Comparison of ENCODE assay signal across 26 cellular contexts in the genomic region with DNA sequence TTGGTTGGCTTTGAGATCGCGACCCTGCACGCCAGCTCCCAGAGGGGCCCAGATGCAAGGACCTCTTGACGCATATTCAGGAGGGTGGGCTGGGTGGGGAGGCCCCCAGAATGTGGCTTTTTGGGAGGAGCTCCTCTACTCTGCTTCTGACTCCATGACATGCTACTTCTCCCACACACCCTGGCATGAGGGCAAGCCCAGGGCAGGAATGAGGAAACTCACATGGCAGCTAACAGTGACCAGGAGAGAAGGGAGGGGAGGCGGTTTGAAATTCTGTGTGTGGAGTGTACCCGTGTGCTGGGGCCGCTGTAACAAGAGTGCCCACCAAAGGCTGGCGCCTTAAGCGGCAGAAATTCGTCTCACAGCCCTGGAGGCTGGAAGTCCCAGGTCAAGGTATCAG.
DNase-seq lines count a peak whose midpoint lies in the region; ATAC-seq and TF ChIP-seq lines count a peak whose summit lies in the region.
"Had no signal": no experiment of that assay in that cellular context is flagged by ENCODE, and none has a peak within 500 bp of the region (broad histone marks: within the 10 kb centered on the region; RNA-seq: fewer than 3 reads in every experiment).

No MANE protein-coding gene starts in this region.

- H3K27ac ChIP-seq in neuronal stem cell (replicated peaks; ENCODE audit: low read length) = no peak overlapping the region
- peak overlapping the region; percentile 68 for H3K27ac ChIP-seq in vagina
- H3K27ac ChIP-seq: A549, C4-2B, SJCRH30 had no signal

- H3K14ac ChIP-seq in neuronal stem cell (ENCODE audit: low read length) = no peak overlapping the region

- H3K27me3 ChIP-seq in neuronal stem cell (ENCODE audit: control insufficient read depth in 3 of 3, insufficient read depth in 3 of 3, low read depth in 1 of 3, low read length in 3 of 3) (no peaks in the 10 kb centered on the region), vagina (no peaks in the 10 kb centered on the region)
- H3K27me3 ChIP-seq: SJCRH30 had no signal

- no peak overlapping the region for H2AK5ac ChIP-seq in neuronal stem cell (ENCODE audit: low read depth, low read length)

- no peaks in the 10 kb centered on the region for H3K4me1 Mint-ChIP-seq in endothelial cell (ENCODE audit: unreplicated experiment)

- no peak overlapping the region for H2AFZ ChIP-seq in neuronal stem cell (ENCODE audit: low read length)

- TF ChIP-seq POLR2A in vagina (IDR thresholded peaks at IDR 0.05) = no peak

- H4K91ac ChIP-seq in neuronal stem cell (ENCODE audit: low read depth, low read length, poor library complexity) = no peak overlapping the region

- peaks cover 24 to 82% of the 10 kb centered on the region in 2 donors for H3K36me3 ChIP-seq in neuronal stem cell (replicated peaks in 1 of 2; ENCODE audit: control insufficient read depth in 2 of 2, insufficient read depth in 2 of 2, low read length in 2 of 2)
- H3K36me3 ChIP-seq in vagina = no peaks in the 10 kb centered on the region

- no peak overlapping the region for H3K4ac ChIP-seq in neuronal stem cell (ENCODE audit: low read length)

- H2BK5ac ChIP-seq in neuronal stem cell (ENCODE audit: low read length) = no peak overlapping the region

- peak overlapping the region; percentile 19 for H3K18ac ChIP-seq in neuronal stem cell (ENCODE audit: low read length)

- intact Hi-C loops in vagina (cut with DNase I) = no loop called here

- TF ChIP-seq CTCF in vagina (IDR thresholded peaks at IDR 0.05) (no peak), endothelial cell (IDR thresholded peaks at IDR 0.05; ENCODE audit: unreplicated experiment) (no peak)

- H3K4me3 Mint-ChIP-seq in endothelial cell (ENCODE audit: unreplicated experiment) = no peak overlapping the region
- H3K4me3 Mint-ChIP-seq: CD8-positive, alpha-beta T cell had no signal

- H4K8ac ChIP-seq in neuronal stem cell (ENCODE audit: low read depth, low read length) = no peak overlapping the region

- H3K9ac ChIP-seq in neuronal stem cell (ENCODE audit: low read depth, low read length, poor library complexity) = no peak overlapping the region

- H3K23ac ChIP-seq in neuronal stem cell (ENCODE audit: low read depth, low read length, poor library complexity) = no peak overlapping the region

- no CpG with 5 or more reads among the region's 10 CpGs for WGBS in neuronal stem cell (ENCODE audit: extremely low coverage in 2 of 2, insufficient read length in 2 of 2, insufficient replicate concordance in 1 of 2), 2 donors

- peak; percentile 6 for DNase-seq in HT-29 (ENCODE audit: low spot score)
- DNase-seq in neuronal stem cell (ENCODE audit: low spot score) = no peak
- no peak for DNase-seq in vagina (ENCODE audit: extremely low spot score in 2 of 2)
- no peak for DNase-seq in GDM1 (lab: John Stamatoyannopoulos, UW)
- no peak for DNase-seq in endothelial cell (ENCODE audit: low spot score)
- DNase-seq: AML-193; CD8-positive, alpha-beta T cell; DMS79 treated with DMSO at 0.1 percent for 48 hours; GOT3; IMR-90; KG1; MM.1S; NCI-H2029; NCI-H446; NCI-H524 treated with DMSO at 0.1 percent for 48 hours; NCI-H82; NK-92 treated with Interleukin-12 subunit alpha and Interleukin-12 subunit beta, amount 100 ng/mL, for 24 hours; PC-3; SJCRH30 had no signal

- no peak overlapping the region for H2BK15ac ChIP-seq in neuronal stem cell (ENCODE audit: low read length)

- H2BK12ac ChIP-seq in neuronal stem cell (ENCODE audit: low read length) = no peak overlapping the region

- H3K4me2 ChIP-seq in neuronal stem cell (ENCODE audit: insufficient read depth, low read length, poor library complexity, severe bottlenecking) = no peak overlapping the region
- H3K4me2 ChIP-seq: A549 had no signal

- peak; percentile 67 for ATAC-seq in esophagus mucosa
- no peak for ATAC-seq in HG03095 (IDR thresholded peaks at IDR 0.05; ENCODE audit: unreplicated experiment)
- ATAC-seq: A549; CD8-positive, alpha-beta T cell; PC-3; Right ventricle myocardium inferior; SK-N-SH treated with all-trans-retinoic acid at 6 μM for 48 hours had no signal

- peaks cover 7% of the 10 kb centered on the region for H3K79me1 ChIP-seq in neuronal stem cell (ENCODE audit: low read depth, low read length)

- no peaks in the 10 kb centered on the region for H3K9me3 ChIP-seq in neuronal stem cell (replicated peaks in 1 of 2; ENCODE audit: control insufficient read depth in 2 of 2, insufficient read depth in 1 of 2, low read depth in 1 of 2, low read length in 2 of 2)
- H3K9me3 ChIP-seq in vagina = no peaks in the 10 kb centered on the region
- H3K9me3 ChIP-seq: A549, HAP-1, SJCRH30 had no signal

- no peak overlapping the region for H2BK120ac ChIP-seq in neuronal stem cell (ENCODE audit: low read depth, low read length)

- no peaks in the 10 kb centered on the region for H3K9me3 Mint-ChIP-seq in endothelial cell (ENCODE audit: unreplicated experiment)
- H3K9me3 Mint-ChIP-seq: CD8-positive, alpha-beta T cell had no signal

- H3K36me3 Mint-ChIP-seq in endothelial cell (ENCODE audit: low read depth, unreplicated experiment) = peaks cover 7% of the 10 kb centered on the region

- H3K27ac Mint-ChIP-seq in endothelial cell (ENCODE audit: unreplicated experiment) = no peak overlapping the region
- H3K27ac Mint-ChIP-seq: CD8-positive, alpha-beta T cell had no signal

- peaks cover 0 to 3% of the 10 kb centered on the region in 2 donors for H3K4me1 ChIP-seq in neuronal stem cell (ENCODE audit: control insufficient read depth in 2 of 2, insufficient read depth in 1 of 2, low read depth in 1 of 2, low read length in 2 of 2)
- H3K4me1 ChIP-seq in vagina = peaks cover 25% of the 10 kb centered on the region
- H3K4me1 ChIP-seq: A549, HAP-1 had no signal

- H3K27me3 Mint-ChIP-seq in endothelial cell (ENCODE audit: unreplicated experiment) = peaks cover 2% of the 10 kb centered on the region

- no peak overlapping the region for H3K4me3 ChIP-seq in neuronal stem cell (ENCODE audit: low read length in 2 of 2)
- no peak overlapping the region for H3K4me3 ChIP-seq in vagina
- H3K4me3 ChIP-seq: A549, HAP-1, SJCRH30 had no signal
